In the genomic region with DNA sequence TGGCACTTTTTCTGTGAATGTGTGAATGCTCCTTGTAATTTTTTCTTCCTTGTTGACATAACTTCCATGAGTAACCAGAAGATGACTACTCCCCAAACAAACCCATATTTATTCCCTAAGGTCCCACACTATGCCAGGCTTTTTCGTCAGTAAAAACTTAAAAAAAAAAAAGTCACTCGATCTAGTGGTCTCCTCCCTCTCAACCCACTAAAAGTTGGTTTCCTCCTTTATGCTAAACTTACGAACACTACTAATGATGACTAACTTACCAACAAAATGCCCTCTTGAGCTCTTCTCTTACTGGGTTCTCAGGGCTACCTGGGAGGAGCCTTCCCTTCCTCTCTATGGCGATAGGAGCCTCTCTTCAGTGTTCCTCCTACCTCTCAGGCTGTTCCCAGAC, we compare ENCODE assay signal across 17 cellular contexts. TPM values are rescaled to one million over a fixed set of nuclear protein-coding genes. Genes with fewer than 3 reads are reported as not detected.
A peak's percentile ranks its signal among the peaks of the same experiment; 100 is the strongest.
DNase-seq lines count a peak whose midpoint lies in the region; ATAC-seq and TF ChIP-seq lines count a peak whose summit lies in the region.
"Had no signal": no experiment of that assay in that cellular context is flagged by ENCODE, and none has a peak within 500 bp of the region (broad histone marks: within the 10 kb centered on the region; RNA-seq: fewer than 3 reads in every experiment).

No MANE protein-coding gene starts in this region.

- H3K36me3 Mint-ChIP-seq in activated T-cell treated with anti-CD3 and anti-CD28 coated beads, Interleukin-2, amount 50 U/mL, for 72 hours (ENCODE audit: insufficient read depth in 2 of 2): peaks cover 16 to 29% of the 10 kb centered on the region in 2 donors
- H3K36me3 Mint-ChIP-seq in stimulated activated effector memory CD8-positive, alpha-beta T cell treated with anti-CD3 and anti-CD28 coated beads, Interleukin-12 subunit alpha, Interleukin-12 subunit beta, amount 100 ng/mL, for 72 hours: peaks cover 22% of the 10 kb centered on the region

- ATAC-seq in activated T-cell treated with anti-CD3 and anti-CD28 coated beads, Interleukin-2, amount 50 U/mL, for 72 hours (replicated peaks in 1 of 2): no peak
- no peak for ATAC-seq in stimulated activated effector memory CD8-positive, alpha-beta T cell treated with anti-CD3 and anti-CD28 coated beads, Interleukin-12 subunit alpha, Interleukin-12 subunit beta, amount 100 ng/mL, for 72 hours
- ATAC-seq: gastroesophageal sphincter had no signal

- intact Hi-C loops in PC-9 (cut with micrococcal nuclease; ENCODE audit: unreplicated experiment): no loop called here

- POLR2A ChIA-PET in PC-9 (lab: Charles Lee; ENCODE audit: unreplicated experiment): no interaction called here

- H3F3A ChIP-seq in PC-9 (ENCODE audit: insufficient read depth, low read depth): no peaks in the 10 kb centered on the region

- no peaks in the 10 kb centered on the region for H3K9me3 ChIP-seq in PC-9 (ENCODE audit: insufficient read depth, low read depth)
- H3K9me3 ChIP-seq: gastroesophageal sphincter had no signal

- no peaks in the 10 kb centered on the region for H4K20me1 ChIP-seq in PC-9 (ENCODE audit: insufficient read depth)

- H3K4me3 ChIP-seq in PC-9: no peak overlapping the region
- H3K4me3 ChIP-seq: gastroesophageal sphincter had no signal

- H3K27me3 ChIP-seq in PC-9 (ENCODE audit: insufficient read depth, low read depth): no peaks in the 10 kb centered on the region
- H3K27me3 ChIP-seq: gastroesophageal sphincter had no signal

- no peak overlapping the region for H2AFZ ChIP-seq in PC-9

- H3K4me1 Mint-ChIP-seq in activated T-cell treated with anti-CD3 and anti-CD28 coated beads, Interleukin-2, amount 50 U/mL, for 72 hours (ENCODE audit: low read depth): peaks cover 45% of the 10 kb centered on the region
- H3K4me1 Mint-ChIP-seq in stimulated activated effector memory CD8-positive, alpha-beta T cell treated with anti-CD3 and anti-CD28 coated beads, Interleukin-12 subunit alpha, Interleukin-12 subunit beta, amount 100 ng/mL, for 72 hours: peaks cover 22% of the 10 kb centered on the region

- H3K27ac ChIP-seq in PC-9: peak overlapping the region; percentile 34
- H3K27ac ChIP-seq: gastroesophageal sphincter had no signal

- DNase-seq in activated T-cell treated with anti-CD3 and anti-CD28 coated beads, Interleukin-2, amount 50 U/mL, for 72 hours: no peak
- DNase-seq in activated T-cell treated with anti-CD3 and anti-CD28 coated beads for 4 hours (no peak), PC-9 (peak in 1 of 2 experiments; percentile 48), fibroblast of gingiva (ENCODE audit: low read depth) (peak; percentile 52), NCI-H2029 treated with DMSO at 0.1 percent for 48 hours (lab: John Stamatoyannopoulos, UW) (no peak)
- DNase-seq in stimulated activated effector memory CD8-positive, alpha-beta T cell treated with anti-CD3 and anti-CD28 coated beads, Interleukin-12 subunit alpha, Interleukin-12 subunit beta, amount 100 ng/mL, for 72 hours (ENCODE audit: low spot score in 2 of 2): no peak
- DNase-seq in activated CD4-positive, CD25-positive, alpha-beta regulatory T cell (lab: John Stamatoyannopoulos, UW): no peak
- DNase-seq in stimulated activated CD4-positive, alpha-beta T cell treated with anti-CD3 and anti-CD28 coated beads, Interleukin-4, amount 100 ng/mL, for 1 hour: no peak
- DNase-seq: activated gamma-delta T cell treated with Interleukin-2 at 50 U/mL for 16 hours; effector CD4-positive, alpha-beta T cell; mammary epithelial cell; NCI-H2029; NCI-H82; stimulated activated CD4-positive, alpha-beta T cell treated with anti-CD3 and anti-CD28 coated beads, Interleukin-2, amount 100 ng/mL, for 48 hours; trophoblast cell had no signal

- BruUV-seq in PC-9 (replicated peaks; lab: Mats Ljungman, UMichigan): no TSS peak

- 0 out of 2 replicates have a peak, but pooled peaks cover 4% of the 10 kb centered on the region for H3K4me1 ChIP-seq in PC-9 (replicated peaks; ENCODE audit: insufficient read depth)

- CTCF ChIA-PET in PC-9 (lab: Charles Lee): no interaction called here

- TF ChIP-seq CTCF in PC-9 (conservative IDR thresholded peaks at IDR 0.05): no peak

- H3K27me3 Mint-ChIP-seq in activated T-cell treated with anti-CD3 and anti-CD28 coated beads, Interleukin-2, amount 50 U/mL, for 72 hours (ENCODE audit: low read depth): no peaks in the 10 kb centered on the region
- H3K27me3 Mint-ChIP-seq: brain had no signal

- H3K4me3 Mint-ChIP-seq in activated T-cell treated with anti-CD3 and anti-CD28 coated beads, Interleukin-2, amount 50 U/mL, for 72 hours: no peak overlapping the region
- H3K4me3 Mint-ChIP-seq in stimulated activated effector memory CD8-positive, alpha-beta T cell treated with anti-CD3 and anti-CD28 coated beads, Interleukin-12 subunit alpha, Interleukin-12 subunit beta, amount 100 ng/mL, for 72 hours: no peak overlapping the region
- H3K4me3 Mint-ChIP-seq: brain had no signal

- H3K4me2 ChIP-seq in PC-9: no peak overlapping the region; the same call in 1 of the 2 replicates

- peak overlapping the region; percentile 77 for H3K27ac Mint-ChIP-seq in activated T-cell treated with anti-CD3 and anti-CD28 coated beads, Interleukin-2, amount 50 U/mL, for 72 hours
- H3K27ac Mint-ChIP-seq in stimulated activated effector memory CD8-positive, alpha-beta T cell treated with anti-CD3 and anti-CD28 coated beads, Interleukin-12 subunit alpha, Interleukin-12 subunit beta, amount 100 ng/mL, for 72 hours: peak overlapping the region; percentile 67

- no peaks in the 10 kb centered on the region for H3K9me2 ChIP-seq in PC-9 (ENCODE audit: insufficient read depth)

- H3K79me2 ChIP-seq in PC-9 (ENCODE audit: low read depth): no peaks in the 10 kb centered on the region

- no peaks in the 10 kb centered on the region for H3K9me3 Mint-ChIP-seq in activated T-cell treated with anti-CD3 and anti-CD28 coated beads, Interleukin-2, amount 50 U/mL, for 72 hours
- no peaks in the 10 kb centered on the region for H3K9me3 Mint-ChIP-seq in stimulated activated effector memory CD8-positive, alpha-beta T cell treated with anti-CD3 and anti-CD28 coated beads, Interleukin-12 subunit alpha, Interleukin-12 subunit beta, amount 100 ng/mL, for 72 hours
- H3K9me3 Mint-ChIP-seq: brain had no signal

- H3K36me3 ChIP-seq in PC-9 (ENCODE audit: low read depth): no peaks in the 10 kb centered on the region

RNA-seq across cellular contexts. Expression of gene ACVR1, which starts 18.2 kb away (rescaled TPM):
- total RNA-seq in activated T-cell treated with anti-CD3 and anti-CD28 coated beads, Interleukin-2, amount 50 U/mL, for 72 hours: 10 to 100 TPM; 28.3 to 29.7 TPM
- 8.6 and 8.9 TPM in 2 replicates for total RNA-seq in PC-9 (2021)
